In genomic region chr19:3405261-3405653, GRCh38 we compare ENCODE assay signal across 17 cellular contexts. TPM values are rescaled to one million over a fixed set of nuclear protein-coding genes. Genes with fewer than 3 reads are reported as not detected.
A peak's percentile ranks its signal among the peaks of the same experiment; 100 is the strongest.
DNase-seq lines count a peak whose midpoint lies in the region; ATAC-seq and TF ChIP-seq lines count a peak whose summit lies in the region.
"Had no signal": no experiment of that assay in that cellular context is flagged by ENCODE, and none has a peak within 500 bp of the region (broad histone marks: within the 10 kb centered on the region; RNA-seq: fewer than 3 reads in every experiment).

No MANE protein-coding gene starts in this region.

- TF ChIP-seq CTCF in brain (conservative IDR thresholded peaks at IDR 0.05), result no peak
- TF ChIP-seq CTCF in liver (IDR thresholded peaks at IDR 0.05; ENCODE audit: low read depth, low read length, missing input control), result no peak
- TF ChIP-seq CTCF in spleen (IDR thresholded peaks at IDR 0.05 in 8 of 11, conservative IDR thresholded peaks at IDR 0.05 in 3 of 11), result no peak
- no peak for TF ChIP-seq CTCF in nephron progenitor cell (IDR thresholded peaks at IDR 0.05)

- peaks cover 0 to 2% (median 1%) of the 10 kb centered on the region in 5 experiments for H3K9me3 Mint-ChIP-seq in brain
- H3K9me3 Mint-ChIP-seq in nephron progenitor cell, result no peaks in the 10 kb centered on the region
- H3K9me3 Mint-ChIP-seq: activated T-helper 2 cell treated with anti-CD3 and anti-CD28 coated beads, Interferon-gamma antibody, Interleukin-2, Interleukin-4, amounts not matched to agents 10 μg/mL and 5 μg/mL and 100 μg/mL, durations not matched to agents 14 hours and 24 hours and 36 hours; central memory CD8-positive, alpha-beta T cell had no signal

- H3K36me3 Mint-ChIP-seq in brain (no peaks in the 10 kb centered on the region), nephron progenitor cell (ENCODE audit: low read depth) (no peaks in the 10 kb centered on the region)

- H3K4me1 Mint-ChIP-seq in brain (peaks cover 11% of the 10 kb centered on the region), nephron progenitor cell (peaks cover 25% of the 10 kb centered on the region)

- DNase-seq in spleen, result no peak
- DNase-seq in nephron progenitor cell, result no peak
- no peak for DNase-seq in OCI-M1 (lab: John Stamatoyannopoulos, UW)
- no peak for DNase-seq in medulla oblongata (ENCODE audit: extremely low spot score)
- DNase-seq: activated CD4-positive, alpha-beta T cell treated with anti-CD3 and anti-CD28 coated beads, Interleukin-2, amount 50 U/mL, for 1 hour; AML-193; DND-41; Kasumi-1; NCI-H2081 treated with DMSO at 0.1 percent for 48 hours; T-helper 1 cell; trophoblast cell had no signal

- peaks cover 49% of the 10 kb centered on the region for H4K20me1 ChIP-seq in BLaER1

- H3K4me3 ChIP-seq in BLaER1 (no peak overlapping the region), liver (ENCODE audit: low read depth in 1 of 3, low read length in 3 of 3) (peak overlapping the region in 1 of 3 donors; percentile 37), spleen (no peak overlapping the region)

- TF ChIP-seq RAD21 in liver (IDR thresholded peaks at IDR 0.05), result no peak

- H3K27ac Mint-ChIP-seq in brain (peak overlapping the region; percentile 60 to 96 (median 81)), nephron progenitor cell (no peak overlapping the region)
- H3K27ac Mint-ChIP-seq: activated T-helper 2 cell treated with anti-CD3 and anti-CD28 coated beads, Interferon-gamma antibody, Interleukin-2, Interleukin-4, amounts not matched to agents 10 μg/mL and 5 μg/mL and 100 μg/mL, durations not matched to agents 14 hours and 24 hours and 36 hours had no signal

- peaks cover 44% of the 10 kb centered on the region for H3K36me3 ChIP-seq in BLaER1
- H3K36me3 ChIP-seq in liver (ENCODE audit: control insufficient read depth in 4 of 4, insufficient read depth in 3 of 4, low read depth in 1 of 4, low read length in 3 of 4), result no peaks in the 10 kb centered on the region
- peaks cover 0 to 51% (median 0%) of the 10 kb centered on the region in 6 donors for H3K36me3 ChIP-seq in spleen

- no peaks in the 10 kb centered on the region for H3K9me3 ChIP-seq in BLaER1
- H3K9me3 ChIP-seq in liver (ENCODE audit: control insufficient read depth in 4 of 4, low read length in 3 of 4), result no peaks in the 10 kb centered on the region
- no peaks in the 10 kb centered on the region for H3K9me3 ChIP-seq in spleen

- TF ChIP-seq POLR2A in spleen (IDR thresholded peaks at IDR 0.05) (no peak), GM18505 (IDR thresholded peaks at IDR 0.05; ENCODE audit: borderline replicate concordance, extremely low read depth, insufficient read depth, insufficient read length) (no peak)

- ATAC-seq in GM18505 (IDR thresholded peaks at IDR 0.05; ENCODE audit: unreplicated experiment), result no peak

- H3K4me2 ChIP-seq in BLaER1, result peak overlapping the region; percentile 92

- no peak overlapping the region; the same call in 1 of the 2 replicates for H3K9ac ChIP-seq in BLaER1
- H3K9ac ChIP-seq in liver (ENCODE audit: low read depth in 1 of 2, low read length in 2 of 2), result peak overlapping the region; percentile 67 to 93

- H3K4me1 ChIP-seq in BLaER1 (peaks cover 97% of the 10 kb centered on the region), liver (ENCODE audit: control insufficient read depth in 4 of 4, insufficient read depth in 4 of 4, low read length in 3 of 4) (peaks cover 6 to 46% (median 20%) of the 10 kb centered on the region in 4 donors), spleen (peaks cover 7 to 94% (median 52%) of the 10 kb centered on the region in 6 donors)

- intact Hi-C loops in spleen (cut with DNase I; ENCODE audit: low total_unique reads), result no loop called here

- peak overlapping the region; percentile 83 for H3K27ac ChIP-seq in BLaER1
- H3K27ac ChIP-seq in liver (ENCODE audit: low read depth in 1 of 2, low read length in 2 of 2), result peak overlapping the region; percentile 98 to 99
- H3K27ac ChIP-seq in spleen, result peak overlapping the region; percentile 66 to 99 (median 93)

- H3K27me3 Mint-ChIP-seq in brain, result no peaks in the 10 kb centered on the region
- peaks cover 18% of the 10 kb centered on the region for H3K27me3 Mint-ChIP-seq in nephron progenitor cell (ENCODE audit: low read depth, poor library complexity)
- H3K27me3 Mint-ChIP-seq: central memory CD8-positive, alpha-beta T cell had no signal

- 65% methylated on average over 6 of the region's 6 CpGs for WGBS in liver
- 49 to 90% (median 74%) methylated on average over 4 to 6 of the region's 6 CpGs for WGBS in spleen, 5 donors

- no peaks in the 10 kb centered on the region for H3K27me3 ChIP-seq in BLaER1
- no peaks in the 10 kb centered on the region for H3K27me3 ChIP-seq in liver (ENCODE audit: control insufficient read depth in 4 of 4, insufficient read depth in 4 of 4, low read length in 3 of 4)
- no peaks in the 10 kb centered on the region for H3K27me3 ChIP-seq in spleen (replicated peaks in 1 of 7)

- peak overlapping the region in 2 of 5 experiments; percentile 56 to 70 for H3K4me3 Mint-ChIP-seq in brain
- H3K4me3 Mint-ChIP-seq in nephron progenitor cell, result no peak overlapping the region
- H3K4me3 Mint-ChIP-seq: central memory CD8-positive, alpha-beta T cell had no signal

TF ChIP-seq in liver, 16 proteins besides CTCF, POLR2A, EP300 and RAD21:
- no peak for TF ChIP-seq ZBTB33 (IDR thresholded peaks at IDR 0.05)
- no peak for TF ChIP-seq REST (IDR thresholded peaks at IDR 0.05)
- TF ChIP-seq TAF1 (conservative IDR thresholded peaks at IDR 0.05), result no peak
- no peak for TF ChIP-seq HNF4A (conservative IDR thresholded peaks at IDR 0.05)
- no peak for TF ChIP-seq MAX (IDR thresholded peaks at IDR 0.05)
- TF ChIP-seq HNF4G (IDR thresholded peaks at IDR 0.05), result no peak
- no peak for TF ChIP-seq SP1 (IDR thresholded peaks at IDR 0.05)
- no peak for TF ChIP-seq FOXA2 (IDR thresholded peaks at IDR 0.05)
- TF ChIP-seq YY1 (IDR thresholded peaks at IDR 0.05), result no peak
- TF ChIP-seq FOXA1 (IDR thresholded peaks at IDR 0.05), result no peak
- no peak for TF ChIP-seq RXRA (IDR thresholded peaks at IDR 0.05)
- TF ChIP-seq NR2F2 (IDR thresholded peaks at IDR 0.05), result no peak
- TF ChIP-seq ATF3 (IDR thresholded peaks at IDR 0.05), result no peak
- no peak for TF ChIP-seq GABPA (IDR thresholded peaks at IDR 0.05 in 1 of 2, conservative IDR thresholded peaks at IDR 0.05 in 1 of 2)
- no peak for TF ChIP-seq JUND (IDR thresholded peaks at IDR 0.05)

RNA-seq across cellular contexts. Expression of gene NFIC, which starts 38.9 kb away (rescaled TPM):
- polyA plus RNA-seq in brain (ENCODE audit: insufficient read depth, low read depth, low replicate concordance) (79.3 TPM), liver (10 to 100 TPM; 71.8 to 78.5 TPM), spleen (10 to 100 TPM in 1 of 3 donors, 1 to 10 TPM in 2; 4.1 to 23.4 (median 4.2) TPM)
- total RNA-seq in liver (100 to 1,000 TPM in 1 of 2 donors, 10 to 100 TPM in 1; 12.8 to 100 TPM), spleen (100 to 1,000 TPM in 2 of 7 donors, 10 to 100 TPM in 5; 65.4 to 125 (median 77.1) TPM)
